Comparison of ENCODE assay signal across 1 cellular context in genomic region chr1:200669314-200670214, GRCh38.
TF ChIP-seq lines count a peak whose summit lies in the region.

Gene DDX59, minus strand, starts transcription at chr1:200669907. Its CDS starts 3,167 bp downstream, at chr1:200666740.

TF ChIP-seq in K562, 482 proteins besides CTCF, POLR2A, EP300 and RAD21 (continued from another document and continues in another):
- TF ChIP-seq E2F1 (CRISPR knock-in tag; IDR thresholded peaks at IDR 0.05): peak; percentile 69; the same call in 1 of the 2 replicates
- TF ChIP-seq RBM15 (IDR thresholded peaks at IDR 0.05; ENCODE audit: insufficient read depth, low read length): no peak
- no peak for TF ChIP-seq ZNF408 (CRISPR knock-in tag; IDR thresholded peaks at IDR 0.05; ENCODE audit: low read depth)
- TF ChIP-seq CHD2 (IDR thresholded peaks at IDR 0.05; ENCODE audit: low read depth, low read length): peak; percentile 31
- no peak for TF ChIP-seq CCAR2 (IDR thresholded peaks at IDR 0.05; ENCODE audit: low read depth, low read length)
- peak; percentile 89 for TF ChIP-seq SP1 (CRISPR knock-in tag; IDR thresholded peaks at IDR 0.05)
- TF ChIP-seq CBX1 (IDR thresholded peaks at IDR 0.05; ENCODE audit: low read depth): peak; percentile 89
- peak; percentile 59; the same call in 1 of the 2 replicates for TF ChIP-seq ZBED1 (IDR thresholded peaks at IDR 0.05)
- TF ChIP-seq NFIX (CRISPR knock-in tag; IDR thresholded peaks at IDR 0.05; ENCODE audit: low read depth): no peak
- no peak for TF ChIP-seq RAD51 (IDR thresholded peaks at IDR 0.05; ENCODE audit: borderline replicate concordance, low read depth)
- 0 out of 2 replicates have a peak, but pooled peaks have one; percentile 53 for TF ChIP-seq ZNF41 (CRISPR knock-in tag; conservative IDR thresholded peaks at IDR 0.05)
- TF ChIP-seq HOXB6 (CRISPR knock-in tag; IDR thresholded peaks at IDR 0.05; ENCODE audit: borderline replicate concordance): no peak
- TF ChIP-seq ZMIZ1 (IDR thresholded peaks at IDR 0.05; ENCODE audit: low read depth in 2 of 2, low read length in 2 of 2): peak in 1 of 2 experiments; percentile 16; a peak in 1 of 4 replicates
- TF ChIP-seq NFE2L1 (tag; IDR thresholded peaks at IDR 0.05; ENCODE audit: borderline replicate concordance, low read depth): no peak
- 0 out of 2 replicates have a peak, but pooled peaks have one; percentile 33 for TF ChIP-seq ZNF253 (CRISPR knock-in tag; conservative IDR thresholded peaks at IDR 0.05)
- TF ChIP-seq PHF21A (IDR thresholded peaks at IDR 0.05; ENCODE audit: borderline replicate concordance, low read depth): peak; percentile 53; the same call in 1 of the 2 replicates
- no peak for TF ChIP-seq ZC3H8 (IDR thresholded peaks at IDR 0.05)
- no peak for TF ChIP-seq ZFP1 (CRISPR knock-in tag; IDR thresholded peaks at IDR 0.05)
- TF ChIP-seq MYBL2 (IDR thresholded peaks at IDR 0.05; ENCODE audit: low read depth): no peak
- TF ChIP-seq MYBL2 (CRISPR knock-in tag; IDR thresholded peaks at IDR 0.05; ENCODE audit: borderline replicate concordance): no peak
- no peak for TF ChIP-seq ZNF124 (CRISPR knock-in tag; IDR thresholded peaks at IDR 0.05)
- peak; percentile 99 for TF ChIP-seq PHF8 (IDR thresholded peaks at IDR 0.05; ENCODE audit: borderline replicate concordance, low read length)
- TF ChIP-seq POLR3A (IDR thresholded peaks at IDR 0.05; ENCODE audit: borderline replicate concordance, extremely low read depth, insufficient read depth, insufficient read length): no peak
- no peak for TF ChIP-seq RHOXF2B (CRISPR knock-in tag; conservative IDR thresholded peaks at IDR 0.05)
- TF ChIP-seq JUNB (CRISPR knock-in tag; conservative IDR thresholded peaks at IDR 0.05): no peak
- TF ChIP-seq TBL1XR1 (IDR thresholded peaks at IDR 0.05; ENCODE audit: low read length in 2 of 2): peak in 1 of 2 experiments; percentile 67; a peak in 2 of 4 replicates
- no peak for TF ChIP-seq SMARCA5 (IDR thresholded peaks at IDR 0.05)
- peak; percentile 78 for TF ChIP-seq POLR2AphosphoS5 (IDR thresholded peaks at IDR 0.05; ENCODE audit: control insufficient read depth, insufficient read depth, low read depth, low read length)
- TF ChIP-seq IRF1 (CRISPR knock-in tag; IDR thresholded peaks at IDR 0.05; ENCODE audit: borderline replicate concordance): no peak
- no peak for TF ChIP-seq ZNF436 (CRISPR knock-in tag; IDR thresholded peaks at IDR 0.05)
- TF ChIP-seq DACH1 (IDR thresholded peaks at IDR 0.05; ENCODE audit: partially characterized antibody): peak; percentile 21
- TF ChIP-seq PURB (CRISPR knock-in tag; IDR thresholded peaks at IDR 0.05; ENCODE audit: low read depth): no peak
- TF ChIP-seq TCFL5 (CRISPR knock-in tag; conservative IDR thresholded peaks at IDR 0.05): no peak
- TF ChIP-seq NR0B1 (IDR thresholded peaks at IDR 0.05; ENCODE audit: partially characterized antibody): no peak
- TF ChIP-seq NCOA1 (IDR thresholded peaks at IDR 0.05; ENCODE audit: low read depth): no peak; the same call in 1 of the 2 replicates
- no peak for TF ChIP-seq ZNF143 (CRISPR knock-in tag; IDR thresholded peaks at IDR 0.05)
- TF ChIP-seq BRCA1 (IDR thresholded peaks at IDR 0.05): no peak
- TF ChIP-seq BRCA1 (CRISPR knock-in tag; IDR thresholded peaks at IDR 0.05): no peak
- TF ChIP-seq CEBPB (tag; IDR thresholded peaks at IDR 0.05): no peak
- TF ChIP-seq TEAD4 (IDR thresholded peaks at IDR 0.05; ENCODE audit: low read length): peak; percentile 6; the same call in 1 of the 2 replicates
- TF ChIP-seq TEAD4 (CRISPR knock-in tag; IDR thresholded peaks at IDR 0.05; ENCODE audit: borderline replicate concordance): no peak
- no peak for TF ChIP-seq ZNF444 (CRISPR knock-in tag; IDR thresholded peaks at IDR 0.05)
- TF ChIP-seq L3MBTL2 (IDR thresholded peaks at IDR 0.05): peak; percentile 89
- TF ChIP-seq HMGN3 (IDR thresholded peaks at IDR 0.05; ENCODE audit: borderline replicate concordance, extremely low read depth, insufficient read length, low read depth, low read length): peak; percentile 99
- TF ChIP-seq ZBTB8A (IDR thresholded peaks at IDR 0.05; ENCODE audit: partially characterized antibody): no peak
- peak; percentile 95; the same call in 1 of the 2 replicates for TF ChIP-seq STAT6 (CRISPR knock-in tag; IDR thresholded peaks at IDR 0.05)
- no peak for TF ChIP-seq FOXO4 (CRISPR knock-in tag; IDR thresholded peaks at IDR 0.05)
- TF ChIP-seq POLR2G (IDR thresholded peaks at IDR 0.05; ENCODE audit: low read depth, low read length): peak; percentile 99
- no peak for TF ChIP-seq STAT5B (CRISPR knock-in tag; IDR thresholded peaks at IDR 0.05)
- peak; percentile 24; the same call in 1 of the 2 replicates for TF ChIP-seq ZNF197 (CRISPR knock-in tag; IDR thresholded peaks at IDR 0.05; ENCODE audit: low read depth)
- TF ChIP-seq ZNF184 (CRISPR knock-in tag; IDR thresholded peaks at IDR 0.05): no peak
- no peak for TF ChIP-seq KAT2B (IDR thresholded peaks at IDR 0.05; ENCODE audit: low read depth, low read length)
- no peak for TF ChIP-seq ZZZ3 (IDR thresholded peaks at IDR 0.05)
- peak in 1 of 2 experiments; percentile 51; a peak in 1 of 4 replicates for TF ChIP-seq SRF (CRISPR knock-in tag; IDR thresholded peaks at IDR 0.05)
- TF ChIP-seq ZNF778 (CRISPR knock-in tag; IDR thresholded peaks at IDR 0.05): no peak
- TF ChIP-seq STAT5A (IDR thresholded peaks at IDR 0.05; ENCODE audit: borderline replicate concordance, low read length): 0 out of 2 replicates have a peak, but pooled peaks have one; percentile 10
- no peak for TF ChIP-seq SMARCA4 (IDR thresholded peaks at IDR 0.05)
- TF ChIP-seq TCF15 (CRISPR knock-in tag; IDR thresholded peaks at IDR 0.05): no peak
- TF ChIP-seq ZKSCAN8 (CRISPR knock-in tag; IDR thresholded peaks at IDR 0.05): no peak
- TF ChIP-seq ETS2 (tag; IDR thresholded peaks at IDR 0.05; ENCODE audit: borderline replicate concordance, poor library complexity, severe bottlenecking): no peak
- peak; percentile 84 for TF ChIP-seq ETV1 (tag; conservative IDR thresholded peaks at IDR 0.05; ENCODE audit: low read depth)
- peak; percentile 86; the same call in 1 of the 2 replicates for TF ChIP-seq ZBTB1 (CRISPR knock-in tag; IDR thresholded peaks at IDR 0.05; ENCODE audit: borderline replicate concordance, low read depth)
- TF ChIP-seq HNRNPLL (IDR thresholded peaks at IDR 0.05; ENCODE audit: low read depth, low read length, poor library complexity, severe bottlenecking): peak; percentile 72
- peak; percentile 80; the same call in 1 of the 2 replicates for TF ChIP-seq GATAD2B (IDR thresholded peaks at IDR 0.05; ENCODE audit: borderline replicate concordance)
- peak; percentile 86 to 88 for TF ChIP-seq NRF1 (conservative IDR thresholded peaks at IDR 0.05 in 1 of 2, IDR thresholded peaks at IDR 0.05 in 1 of 2)
- no peak for TF ChIP-seq HIVEP1 (CRISPR knock-in tag; IDR thresholded peaks at IDR 0.05)
- TF ChIP-seq ZNF212 (CRISPR knock-in tag; IDR thresholded peaks at IDR 0.05): no peak
- no peak for TF ChIP-seq CEBPG (CRISPR knock-in tag; IDR thresholded peaks at IDR 0.05)
- TF ChIP-seq CEBPG (tag; conservative IDR thresholded peaks at IDR 0.05 in 1 of 2, IDR thresholded peaks at IDR 0.05 in 1 of 2): no peak; a peak in 1 of 4 replicates
- TF ChIP-seq ZNF644 (tag; IDR thresholded peaks at IDR 0.05; ENCODE audit: low read depth): peak; percentile 77
- no peak for TF ChIP-seq HNRNPUL1 (IDR thresholded peaks at IDR 0.05; ENCODE audit: low read length)
- TF ChIP-seq SAFB2 (IDR thresholded peaks at IDR 0.05; ENCODE audit: borderline replicate concordance, low read depth, low read length, severe bottlenecking): no peak
- TF ChIP-seq GTF2B (IDR thresholded peaks at IDR 0.05; ENCODE audit: extremely low read depth, insufficient read length): peak; percentile 13
- TF ChIP-seq ZFX (CRISPR knock-in tag; IDR thresholded peaks at IDR 0.05): peak; percentile 100
- TF ChIP-seq STAG1 (CRISPR knock-in tag; IDR thresholded peaks at IDR 0.05; ENCODE audit: borderline replicate concordance): no peak
